ENCODE assay signal across 29 cellular contexts in the genomic region with DNA sequence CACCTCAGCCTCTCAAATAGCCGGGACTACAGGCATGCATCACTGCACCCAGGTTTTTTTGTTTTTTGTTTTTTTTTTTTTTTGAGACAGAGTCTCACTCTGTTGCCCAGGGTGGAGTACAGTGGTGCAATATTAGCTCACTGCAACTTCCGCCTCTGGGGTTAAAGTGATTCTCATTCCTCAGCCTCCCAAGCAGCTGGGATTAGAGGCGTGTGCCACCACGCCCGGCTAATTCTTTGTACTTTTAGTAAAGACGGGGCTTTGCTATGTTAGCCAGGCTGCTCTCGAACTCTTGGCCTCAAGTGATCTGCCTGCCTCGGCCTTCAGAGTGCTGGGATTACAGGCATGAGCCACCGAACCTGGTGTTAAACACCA.
"Had no signal": no experiment of that assay in that cellular context is flagged by ENCODE, and none has a peak within 500 bp of the region (broad histone marks: within the 10 kb centered on the region; RNA-seq: fewer than 3 reads in every experiment).

No MANE protein-coding gene starts in this region.

- H3K36me3 ChIP-seq: adrenal gland, heart left ventricle, left lung, ovary, prostate gland, sigmoid colon, suprapubic skin, tibial nerve had no signal

- H3K27ac ChIP-seq: adrenal gland, body of pancreas, coronary artery, dorsolateral prefrontal cortex, heart left ventricle, left lung, ovary, prostate gland, sigmoid colon, suprapubic skin, tibial nerve had no signal

- DNase-seq: activated CD4-positive, alpha-beta T cell treated with anti-CD3 and anti-CD28 coated beads for 36 hours; activated CD4-positive, CD25-positive, alpha-beta regulatory T cell; activated CD8-positive, alpha-beta memory T cell treated with anti-CD3 and anti-CD28 coated beads for 24 hours; activated effector memory CD4-positive, alpha-beta T cell treated with Interleukin-2 at 50 U/mL for 16 hours; activated naive CD4-positive, alpha-beta T cell treated with Interleukin-2 at 50 U/mL for 16 hours; adrenal gland; aorta; body of pancreas; cerebellar nuclear complex; dorsolateral prefrontal cortex; effector memory CD4-positive, alpha-beta T cell; erythroblast; heart left ventricle; kidney glomerular epithelial cell; left lung; mesendoderm; naive thymus-derived CD4-positive, alpha-beta T cell; ovary; retina; sigmoid colon; stimulated activated CD4-positive, alpha-beta T cell treated with anti-CD3 and anti-CD28 coated beads, Interleukin-15, amount 100 ng/mL, for 24 hours; stimulated activated CD4-positive, alpha-beta T cell treated with anti-CD3 and anti-CD28 coated beads, Interleukin-2, amount 100 ng/mL, for 24 hours; stimulated activated naive B cell treated with anti-CD40 and anti-IgM and Interleukin-4, amounts not matched to agents 10 μg/mL and 1 μg/mL and 100 μg/mL, for 72 hours; T-helper 2 cell had no signal

- ATAC-seq: activated CD4-positive, alpha-beta T cell treated with anti-CD3 and anti-CD28 coated beads for 36 hours; body of pancreas; heart left ventricle; left lung; naive thymus-derived CD4-positive, alpha-beta T cell; stimulated activated naive B cell treated with anti-CD40 and anti-IgM and Interleukin-4, amounts not matched to agents 10 μg/mL and 1 μg/mL and 100 μg/mL, for 72 hours had no signal

- H3K9me3 ChIP-seq: adrenal gland, body of pancreas, heart left ventricle, left lung, ovary, prostate gland, sigmoid colon, suprapubic skin, tibial nerve had no signal

- H3K4me1 ChIP-seq: adrenal gland, left lung, prostate gland, sigmoid colon, suprapubic skin, tibial nerve had no signal

- H3K4me3 ChIP-seq: adrenal gland, body of pancreas, coronary artery, dorsolateral prefrontal cortex, heart left ventricle, left lung, lung, ovary, prostate gland, sigmoid colon, suprapubic skin, tibial nerve had no signal

- H3K27me3 ChIP-seq: adrenal gland, body of pancreas, heart left ventricle, left lung, ovary, sigmoid colon, suprapubic skin, tibial nerve had no signal
